In genomic region chr14:85248881-85249635, GRCh38 we compare ENCODE assay signal across 25 cellular contexts.
DNase-seq lines count a peak whose midpoint lies in the region; ATAC-seq and TF ChIP-seq lines count a peak whose summit lies in the region.
"Had no signal": no experiment of that assay in that cellular context is flagged by ENCODE, and none has a peak within 500 bp of the region (broad histone marks: within the 10 kb centered on the region; RNA-seq: fewer than 3 reads in every experiment).

No MANE protein-coding gene starts in this region.

- no peaks in the 10 kb centered on the region for H3K27me3 Mint-ChIP-seq in MCF 10A (ENCODE audit: insufficient read depth, unreplicated experiment)
- H3K27me3 Mint-ChIP-seq in WTC11 (ENCODE audit: low read depth): no peaks in the 10 kb centered on the region
- H3K27me3 Mint-ChIP-seq in glutamatergic neuron (ENCODE audit: unreplicated experiment): peaks cover 10% of the 10 kb centered on the region
- H3K27me3 Mint-ChIP-seq in activated naive CD8-positive, alpha-beta T cell treated with anti-CD3 and anti-CD28 coated beads, Interleukin-2, amount 50 U/mL, for 24 hours: no peaks in the 10 kb centered on the region
- H3K27me3 Mint-ChIP-seq: activated B cell treated with CpG ODN at 0.5 μM for 24 hours; stimulated activated memory B cell treated with anti-CD40 and anti-IgM and Interleukin-4, amounts not matched to agents 10 μg/mL and 1 μg/mL and 100 μg/mL, for 72 hours; T-helper 17 cell had no signal

- no peak for TF ChIP-seq POLR2A in breast epithelium (IDR thresholded peaks at IDR 0.05)

- CTCF ChIA-PET in MCF 10A (lab: Yijun Ruan, JAX): interaction anchor here (0.7 to 1.9 kb wide), 5 partner anchors 15 to 544 kb away, joined by 3 to 11 read pairs (median 6); no protein-coding TSS in a partner anchor
- CTCF ChIA-PET in WTC11 (lab: Charles Lee): no interaction called here

- H3K36me3 ChIP-seq in breast epithelium: no peaks in the 10 kb centered on the region
- H3K36me3 ChIP-seq: gastrocnemius medialis, lower lobe of right lung, tibial nerve had no signal

- H3K27ac Mint-ChIP-seq in MCF 10A (ENCODE audit: low read depth, unreplicated experiment) (no peak overlapping the region), WTC11 (peak overlapping the region; percentile 93), glutamatergic neuron (ENCODE audit: unreplicated experiment) (peak overlapping the region; percentile 50)
- H3K27ac Mint-ChIP-seq in activated naive CD8-positive, alpha-beta T cell treated with anti-CD3 and anti-CD28 coated beads, Interleukin-2, amount 50 U/mL, for 24 hours: no peak overlapping the region
- H3K27ac Mint-ChIP-seq: activated B cell treated with CpG ODN at 0.5 μM for 24 hours; activated CD8-positive, alpha-beta T cell treated with anti-CD3 and anti-CD28 coated beads, Interleukin-2, amount 10 ng/mL, durations not matched to agents 7 days and 5 days; activated T-cell treated with anti-CD3 and anti-CD28 coated beads, Interleukin-2, amount 50 U/mL, for 72 hours; CD14-positive monocyte; endodermal cell; HFFc6; natural killer cell; stimulated activated memory B cell treated with anti-CD40 and anti-IgM and Interleukin-4, amounts not matched to agents 10 μg/mL and 1 μg/mL and 100 μg/mL, for 72 hours; T-helper 17 cell had no signal

- H3K9me3 ChIP-seq in breast epithelium: no peaks in the 10 kb centered on the region
- H3K9me3 ChIP-seq: gastrocnemius medialis, lower lobe of right lung, psoas muscle, tibial nerve had no signal

- no peak overlapping the region for H3K4me3 ChIP-seq in breast epithelium
- H3K4me3 ChIP-seq: gastrocnemius medialis, lower lobe of right lung, psoas muscle, tibial nerve had no signal

- no peak overlapping the region for H3K27ac ChIP-seq in breast epithelium
- H3K27ac ChIP-seq: gastrocnemius medialis, lower lobe of right lung, psoas muscle, tibial nerve had no signal

- intact Hi-C loops in MCF 10A (cut with micrococcal nuclease) (loop anchor here (5.0 kb wide), 1 partner anchor 278 kb away; no protein-coding TSS in a partner anchor), breast epithelium (cut with DNase I; ENCODE audit: low total_unique reads) (no loop called here)

- H3K4me1 ChIP-seq in breast epithelium: no peaks in the 10 kb centered on the region
- H3K4me1 ChIP-seq: gastrocnemius medialis, lower lobe of right lung, psoas muscle had no signal

- H3K9me3 Mint-ChIP-seq in MCF 10A (ENCODE audit: unreplicated experiment): no peaks in the 10 kb centered on the region
- H3K9me3 Mint-ChIP-seq in WTC11: peaks cover 6% of the 10 kb centered on the region
- peaks cover 12% of the 10 kb centered on the region for H3K9me3 Mint-ChIP-seq in glutamatergic neuron (ENCODE audit: unreplicated experiment)
- peaks cover 14% of the 10 kb centered on the region for H3K9me3 Mint-ChIP-seq in activated naive CD8-positive, alpha-beta T cell treated with anti-CD3 and anti-CD28 coated beads, Interleukin-2, amount 50 U/mL, for 24 hours
- H3K9me3 Mint-ChIP-seq: endodermal cell, HFFc6, natural killer cell had no signal

- TF ChIP-seq CTCF in MCF 10A (IDR thresholded peaks at IDR 0.05; ENCODE audit: unreplicated experiment): no peak
- no peak for TF ChIP-seq CTCF in breast epithelium (IDR thresholded peaks at IDR 0.05)
- TF ChIP-seq CTCF in WTC11 (IDR thresholded peaks at IDR 0.05): no peak
- no peak for TF ChIP-seq CTCF in glutamatergic neuron (IDR thresholded peaks at IDR 0.05; ENCODE audit: partially characterized antibody, unreplicated experiment)

- peak overlapping the region; percentile 49 for H3K4me3 Mint-ChIP-seq in MCF 10A (ENCODE audit: unreplicated experiment)
- no peak overlapping the region; the same call in none of the 2 replicates for H3K4me3 Mint-ChIP-seq in WTC11
- no peak overlapping the region for H3K4me3 Mint-ChIP-seq in glutamatergic neuron (ENCODE audit: unreplicated experiment)
- no peak overlapping the region for H3K4me3 Mint-ChIP-seq in activated naive CD8-positive, alpha-beta T cell treated with anti-CD3 and anti-CD28 coated beads, Interleukin-2, amount 50 U/mL, for 24 hours
- H3K4me3 Mint-ChIP-seq: activated B cell treated with CpG ODN at 0.5 μM for 24 hours; activated CD8-positive, alpha-beta T cell treated with anti-CD3 and anti-CD28 coated beads, Interleukin-2, amount 10 ng/mL, durations not matched to agents 7 days and 5 days; activated T-cell treated with anti-CD3 and anti-CD28 coated beads, Interleukin-2, amount 50 U/mL, for 72 hours; CD14-positive monocyte; endodermal cell; HFFc6; natural killer cell; stimulated activated memory B cell treated with anti-CD40 and anti-IgM and Interleukin-4, amounts not matched to agents 10 μg/mL and 1 μg/mL and 100 μg/mL, for 72 hours; T-helper 17 cell had no signal

- H3K36me3 Mint-ChIP-seq in MCF 10A (ENCODE audit: insufficient read depth, unreplicated experiment): no peaks in the 10 kb centered on the region
- H3K36me3 Mint-ChIP-seq in WTC11: peaks cover 2% of the 10 kb centered on the region; the same call in 1 of the 2 replicates
- no peaks in the 10 kb centered on the region for H3K36me3 Mint-ChIP-seq in glutamatergic neuron (ENCODE audit: unreplicated experiment)
- no peaks in the 10 kb centered on the region for H3K36me3 Mint-ChIP-seq in activated naive CD8-positive, alpha-beta T cell treated with anti-CD3 and anti-CD28 coated beads, Interleukin-2, amount 50 U/mL, for 24 hours (ENCODE audit: low read depth)
- H3K36me3 Mint-ChIP-seq: CD14-positive monocyte; natural killer cell; stimulated activated memory B cell treated with anti-CD40 and anti-IgM and Interleukin-4, amounts not matched to agents 10 μg/mL and 1 μg/mL and 100 μg/mL, for 72 hours had no signal

- peak; percentile 78 for DNase-seq in MCF 10A (ENCODE audit: unreplicated experiment)
- no peak for DNase-seq in breast epithelium (ENCODE audit: low spot score in 2 of 2)
- peak; percentile 11 for DNase-seq in WTC11 (ENCODE audit: low spot score)
- no peak for DNase-seq in glutamatergic neuron
- peak; percentile 18 for DNase-seq in stromal cell of bone marrow (ENCODE audit: low read depth)
- no peak for DNase-seq in AG08396 (ENCODE audit: low spot score)
- no peak for DNase-seq in NCI-H2029 (lab: John Stamatoyannopoulos, UW)
- no peak for DNase-seq in activated naive CD8-positive, alpha-beta T cell treated with anti-CD3 and anti-CD28 coated beads, Interleukin-2, amount 50 U/mL, for 24 hours
- DNase-seq: activated B cell treated with CpG ODN at 0.5 μM for 24 hours; activated CD8-positive, alpha-beta T cell treated with anti-CD3 and anti-CD28 coated beads, Interleukin-2, amount 10 ng/mL, durations not matched to agents 7 days and 5 days; activated T-cell treated with anti-CD3 and anti-CD28 coated beads, Interleukin-2, amount 50 U/mL, for 72 hours; DMS53; endodermal cell; gastrocnemius medialis; HFFc6; lower lobe of right lung; natural killer cell; NCI-H1694; NCI-H446; psoas muscle; SHP77; T-helper 17 cell had no signal

- peaks cover 34% of the 10 kb centered on the region for H3K4me1 Mint-ChIP-seq in MCF 10A (ENCODE audit: insufficient read depth, unreplicated experiment)
- H3K4me1 Mint-ChIP-seq in WTC11: peaks cover 25% of the 10 kb centered on the region
- H3K4me1 Mint-ChIP-seq in glutamatergic neuron (ENCODE audit: low read depth, unreplicated experiment): peaks cover 38% of the 10 kb centered on the region
- no peaks in the 10 kb centered on the region for H3K4me1 Mint-ChIP-seq in activated naive CD8-positive, alpha-beta T cell treated with anti-CD3 and anti-CD28 coated beads, Interleukin-2, amount 50 U/mL, for 24 hours
- H3K4me1 Mint-ChIP-seq: activated B cell treated with CpG ODN at 0.5 μM for 24 hours; CD14-positive monocyte; natural killer cell; stimulated activated memory B cell treated with anti-CD40 and anti-IgM and Interleukin-4, amounts not matched to agents 10 μg/mL and 1 μg/mL and 100 μg/mL, for 72 hours; T-helper 17 cell had no signal

- H3K27me3 ChIP-seq in breast epithelium: no peaks in the 10 kb centered on the region
- H3K27me3 ChIP-seq: gastrocnemius medialis, tibial nerve had no signal

- POLR2A ChIA-PET in MCF 10A (lab: Yijun Ruan, JAX) (interaction anchor here (0.6 to 1.7 kb wide), 7 partner anchors 9 to 282 kb away, joined by 3 to 8 read pairs (median 3); partner anchors contain the start of gene FLRT2), WTC11 (lab: Charles Lee) (no interaction called here)

- BruUV-seq in MCF 10A (replicated peaks; lab: Mats Ljungman, UMichigan): no TSS peak

- ATAC-seq in WTC11: no peak; the same call in none of the 2 replicates
- ATAC-seq in activated naive CD8-positive, alpha-beta T cell treated with anti-CD3 and anti-CD28 coated beads, Interleukin-2, amount 50 U/mL, for 24 hours: no peak
- ATAC-seq: activated CD8-positive, alpha-beta T cell treated with anti-CD3 and anti-CD28 coated beads, Interleukin-2, amount 10 ng/mL, durations not matched to agents 7 days and 5 days; activated T-cell treated with anti-CD3 and anti-CD28 coated beads, Interleukin-2, amount 50 U/mL, for 72 hours; gastrocnemius medialis; lower lobe of right lung; natural killer cell; psoas muscle; stimulated activated memory B cell treated with anti-CD40 and anti-IgM and Interleukin-4, amounts not matched to agents 10 μg/mL and 1 μg/mL and 100 μg/mL, for 72 hours; T-helper 17 cell had no signal

TF ChIP-seq in WTC11, 78 proteins besides CTCF, POLR2A, EP300 and RAD21 (continues in another document):
- TF ChIP-seq ZNF121 (CRISPR knock-in tag; IDR thresholded peaks at IDR 0.05) (no peak), ATF3 (CRISPR knock-in tag; conservative IDR thresholded peaks at IDR 0.05) (no peak)

Comparison
In these comparisons a context has a peak if more than half of its experiments do, and no peak if none do; other contexts are left out.
1. DNase-seq: peak in MCF 10A (single experiment), WTC11 (single experiment) and stromal cell of bone marrow (single experiment); none in breast epithelium (0 of 2), glutamatergic neuron (single experiment), AG08396 (single experiment), NCI-H2029 (single experiment) and activated naive CD8-positive, alpha-beta T cell treated with anti-CD3 and anti-CD28 coated beads, Interleukin-2, amount 50 U/mL, for 24 hours (single experiment).
2. H3K27ac Mint-ChIP-seq: peak in WTC11 (single experiment) and glutamatergic neuron (single experiment); none in MCF 10A (single experiment) and activated naive CD8-positive, alpha-beta T cell treated with anti-CD3 and anti-CD28 coated beads, Interleukin-2, amount 50 U/mL, for 24 hours (single experiment).